Comparison of ENCODE assay signal across 7 cellular contexts in genomic region chr4:140523370-140523856, GRCh38. TPM values are rescaled to one million over a fixed set of nuclear protein-coding genes. Genes with fewer than 3 reads are reported as not detected.
DNase-seq lines count a peak whose midpoint lies in the region; ATAC-seq lines count a peak whose summit lies in the region.

No MANE protein-coding gene starts in this region.

- H3K27ac ChIP-seq in mesenchymal stem cell (ENCODE audit: low read length, poor library complexity, severe bottlenecking) = no peak overlapping the region

- no peak for DNase-seq in activated naive CD8-positive, alpha-beta T cell treated with anti-CD3 and anti-CD28 coated beads for 36 hours
- DNase-seq in mesenchymal stem cell = no peak
- no peak for DNase-seq in NCI-H2196 treated with DMSO at 0.1 percent for 48 hours (lab: John Stamatoyannopoulos, UW; ENCODE audit: unreplicated experiment)
- DNase-seq in NCI-H524 (lab: John Stamatoyannopoulos, UW) = no peak
- no peak for DNase-seq in RPMI8226

- peak overlapping the region; percentile 89 for H3K4me3 Mint-ChIP-seq in activated naive CD8-positive, alpha-beta T cell treated with anti-CD3 and anti-CD28 coated beads for 36 hours

- peaks cover 14% of the 10 kb centered on the region for H3K36me3 Mint-ChIP-seq in activated naive CD8-positive, alpha-beta T cell treated with anti-CD3 and anti-CD28 coated beads for 36 hours

- H2AK5ac ChIP-seq in mesenchymal stem cell (ENCODE audit: low read length, severe bottlenecking) = peak overlapping the region; percentile 16

- no peaks in the 10 kb centered on the region for H3K9me3 ChIP-seq in mesenchymal stem cell (ENCODE audit: control insufficient read depth, low read length)

- H2AFZ ChIP-seq in mesenchymal stem cell (ENCODE audit: low read depth, low read length) = no peak overlapping the region

- peak overlapping the region; percentile 74 for H3K27ac Mint-ChIP-seq in activated naive CD8-positive, alpha-beta T cell treated with anti-CD3 and anti-CD28 coated beads for 36 hours

- WGBS in mesenchymal stem cell = 5% methylated on average over 2 of the region's 8 CpGs

- H3K36me3 ChIP-seq in mesenchymal stem cell (ENCODE audit: control insufficient read depth in 1 of 2, insufficient read depth in 2 of 2, low read depth in 1 of 2, low read length in 2 of 2) = peaks cover 0 to 17% of the 10 kb centered on the region in 2 experiments

- peak overlapping the region; percentile 24 for H4K8ac ChIP-seq in mesenchymal stem cell (ENCODE audit: low read length)

- H3K79me1 ChIP-seq in mesenchymal stem cell (replicated peaks; ENCODE audit: low read length, poor library complexity, severe bottlenecking) = peaks cover 7% of the 10 kb centered on the region

- H3K4me2 ChIP-seq in mesenchymal stem cell (ENCODE audit: low read length, poor library complexity, severe bottlenecking) = peak overlapping the region; percentile 69

- H4K91ac ChIP-seq in mesenchymal stem cell (ENCODE audit: low read length) = no peak overlapping the region

- H3K27me3 Mint-ChIP-seq in activated naive CD8-positive, alpha-beta T cell treated with anti-CD3 and anti-CD28 coated beads for 36 hours = no peaks in the 10 kb centered on the region

- no peaks in the 10 kb centered on the region for H3K4me1 ChIP-seq in mesenchymal stem cell (ENCODE audit: control insufficient read depth, insufficient read depth, low read depth, low read length)

- no peaks in the 10 kb centered on the region for H3K9me3 Mint-ChIP-seq in activated naive CD8-positive, alpha-beta T cell treated with anti-CD3 and anti-CD28 coated beads for 36 hours

- H3K27me3 ChIP-seq in mesenchymal stem cell (ENCODE audit: control insufficient read depth in 1 of 2, insufficient read depth in 1 of 2, low read length in 2 of 2) = no peaks in the 10 kb centered on the region

- no peak overlapping the region for H2BK5ac ChIP-seq in mesenchymal stem cell (ENCODE audit: low read depth, low read length, poor library complexity, severe bottlenecking)

- no peak overlapping the region for H2BK12ac ChIP-seq in mesenchymal stem cell (ENCODE audit: low read length in 2 of 2)

- ATAC-seq in GM19035 (IDR thresholded peaks at IDR 0.05; ENCODE audit: unreplicated experiment) (peak; percentile 20), HG02970 (IDR thresholded peaks at IDR 0.05; ENCODE audit: low FRiP score, unreplicated experiment) (peak; percentile 3)

- H3K9ac ChIP-seq in mesenchymal stem cell (ENCODE audit: low read length) = peak overlapping the region; percentile 65

- H2BK120ac ChIP-seq in mesenchymal stem cell (ENCODE audit: low read depth, low read length) = no peak overlapping the region

- H3K18ac ChIP-seq in mesenchymal stem cell (ENCODE audit: low read depth in 1 of 2, low read length in 2 of 2) = no peak overlapping the region

- peaks cover 16% of the 10 kb centered on the region for H3K4me1 Mint-ChIP-seq in activated naive CD8-positive, alpha-beta T cell treated with anti-CD3 and anti-CD28 coated beads for 36 hours

- no peak overlapping the region for H3K23ac ChIP-seq in mesenchymal stem cell (ENCODE audit: low read length in 2 of 2)

- no peak overlapping the region for H3K14ac ChIP-seq in mesenchymal stem cell (ENCODE audit: low read length in 2 of 2)

- H3K4ac ChIP-seq in mesenchymal stem cell (ENCODE audit: low read depth in 1 of 2, low read length in 2 of 2) = no peak overlapping the region

- no peak overlapping the region for H2BK15ac ChIP-seq in mesenchymal stem cell (ENCODE audit: low read depth, poor library complexity, severe bottlenecking)

- peak overlapping the region in 1 of 2 experiments; percentile 90 for H3K4me3 ChIP-seq in mesenchymal stem cell (ENCODE audit: insufficient read depth in 1 of 2, low read depth in 1 of 2, low read length in 2 of 2)

RNA-seq across cellular contexts. Expression of gene ELMOD2, which starts 0.6 kb away (rescaled TPM):
- total RNA-seq in activated naive CD8-positive, alpha-beta T cell treated with anti-CD3 and anti-CD28 coated beads for 36 hours = 10 to 100 TPM; 13.6 to 14.4 TPM
- 16.5 TPM for polyA plus RNA-seq in mesenchymal stem cell (2013, experiment 1 of 2)
- polyA plus RNA-seq in mesenchymal stem cell (2013, experiment 2 of 2) = 17.3 TPM

RNA-seq across cellular contexts. Expression of gene MGAT4D, which starts 25.3 kb away (rescaled TPM):
- total RNA-seq in activated naive CD8-positive, alpha-beta T cell treated with anti-CD3 and anti-CD28 coated beads for 36 hours = not detected
- not detected for polyA plus RNA-seq in mesenchymal stem cell (2013, experiment 1 of 2)
- not detected for polyA plus RNA-seq in mesenchymal stem cell (2013, experiment 2 of 2)

RNA-seq across cellular contexts. Expression of gene UCP1, which starts 45.3 kb away (rescaled TPM):
- not detected for total RNA-seq in activated naive CD8-positive, alpha-beta T cell treated with anti-CD3 and anti-CD28 coated beads for 36 hours
- not detected for polyA plus RNA-seq in mesenchymal stem cell (2013, experiment 1 of 2)
- not detected for polyA plus RNA-seq in mesenchymal stem cell (2013, experiment 2 of 2)
